In genomic region chr7:102312317-102312716, GRCh38 we compare ENCODE assay signal across 1 cellular context.
TF ChIP-seq lines count a peak whose summit lies in the region.

No MANE protein-coding gene starts in this region.

TF ChIP-seq in GM23338, 12 proteins besides CTCF, POLR2A, EP300 and RAD21:
- TF ChIP-seq EZH2 (IDR thresholded peaks at IDR 0.05; ENCODE audit: low read depth, unreplicated experiment) (no peak), NANOG (IDR thresholded peaks at IDR 0.05; ENCODE audit: borderline replicate concordance) (no peak), EZH2phosphoT487 (IDR thresholded peaks at IDR 0.05; ENCODE audit: unreplicated experiment) (no peak), JUNB (IDR thresholded peaks at IDR 0.05; ENCODE audit: unreplicated experiment) (no peak), ZNF331 (CRISPR knock-in tag; IDR thresholded peaks at IDR 0.05; ENCODE audit: low read depth) (no peak), ZNF114 (CRISPR knock-in tag; IDR thresholded peaks at IDR 0.05) (no peak), ETS1 (IDR thresholded peaks at IDR 0.05) (no peak), CREB1 (CRISPR knock-in tag; IDR thresholded peaks at IDR 0.05; ENCODE audit: low read depth) (no peak), STAT1 (IDR thresholded peaks at IDR 0.05; ENCODE audit: unreplicated experiment) (no peak), REST (IDR thresholded peaks at IDR 0.05; ENCODE audit: unreplicated experiment) (no peak), POLR2AphosphoS5 (IDR thresholded peaks at IDR 0.05; ENCODE audit: low read depth) (no peak)
